Comparison of ENCODE assay signal across 8 cellular contexts in genomic region chrX:30488092-30488491, GRCh38.
A peak's percentile ranks its signal among the peaks of the same experiment; 100 is the strongest.
DNase-seq lines count a peak whose midpoint lies in the region; ATAC-seq and TF ChIP-seq lines count a peak whose summit lies in the region.

No MANE protein-coding gene starts in this region.

- DNase-seq in AG10803 (ENCODE audit: low read depth) (peak; percentile 11), cardiac fibroblast (ENCODE audit: low read depth in 2 of 2) (peak; percentile 18 to 32), posterior vena cava (ENCODE audit: low spot score) (no peak), amygdala (lab: John Stamatoyannopoulos, UW) (no peak), T1000 (lab: John Stamatoyannopoulos, UW) (no peak)

- TF ChIP-seq CTCF in AG10803 (conservative IDR thresholded peaks at IDR 0.05; ENCODE audit: low read length), result peak; percentile 42
- peak; percentile 1 for TF ChIP-seq CTCF in cardiac fibroblast (IDR thresholded peaks at IDR 0.05; ENCODE audit: low read depth, low read length)

- intact Hi-C loops in posterior vena cava (cut with DNase I), result no loop called here

- ATAC-seq in GM19372 (IDR thresholded peaks at IDR 0.05; ENCODE audit: low read depth, unreplicated experiment) (peak; percentile 72), HG03432 (IDR thresholded peaks at IDR 0.05; ENCODE audit: unreplicated experiment) (peak; percentile 64), HG03045 (IDR thresholded peaks at IDR 0.05; ENCODE audit: unreplicated experiment) (no peak)

- no peak overlapping the region for H3K4me3 ChIP-seq in AG10803 (ENCODE audit: low read length)
- no peak overlapping the region for H3K4me3 ChIP-seq in cardiac fibroblast (replicated peaks in 1 of 2; ENCODE audit: low read depth in 2 of 2, low read length in 2 of 2)

Comparison
In these comparisons a context has a peak if more than half of its experiments do, and no peak if none do; other contexts are left out.
1. DNase-seq: peak in AG10803 (single experiment) and cardiac fibroblast (2 of 2); none in posterior vena cava (single experiment), amygdala (0 of 56) and T1000 (single experiment).